In genomic region chr6:21856096-21856825, GRCh38 we compare ENCODE assay signal across 12 cellular contexts.
DNase-seq lines count a peak whose midpoint lies in the region; ATAC-seq and TF ChIP-seq lines count a peak whose summit lies in the region.
"Had no signal": no experiment of that assay in that cellular context is flagged by ENCODE, and none has a peak within 500 bp of the region (broad histone marks: within the 10 kb centered on the region; RNA-seq: fewer than 3 reads in every experiment).

No MANE protein-coding gene starts in this region.

- no peak overlapping the region for H3K27ac ChIP-seq in AG04450 (ENCODE audit: low read depth, low read length)
- H3K27ac ChIP-seq: testis had no signal

- peaks cover 12% of the 10 kb centered on the region for H3K27me3 Mint-ChIP-seq in T-helper 17 cell
- H3K27me3 Mint-ChIP-seq: activated T-helper 17 cell treated with anti-CD3 and anti-CD28 coated beads, Interleukin-2, amount 50 U/mL, for 72 hours had no signal

- DNase-seq in AG04450 (ENCODE audit: low read depth, low spot score), result peak; percentile 48
- DNase-seq in HS-5 (ENCODE audit: low read depth), result peak; percentile 78
- no peak for DNase-seq in T-helper 17 cell
- peak; percentile 43 for DNase-seq in glomerular visceral epithelial cell (ENCODE audit: extremely low spot score)
- DNase-seq in DMS153 treated with DMSO at 0.1 percent for 48 hours (lab: John Stamatoyannopoulos, UW; ENCODE audit: unreplicated experiment), result no peak
- no peak for DNase-seq in HUDEP-2 (lab: John Stamatoyannopoulos, UW; ENCODE audit: unreplicated experiment in 76 of 76)
- DNase-seq in activated CD4-positive, alpha-beta T cell treated with anti-CD3 and anti-CD28 coated beads for 48 hours, result no peak
- no peak for DNase-seq in DMS53 (lab: John Stamatoyannopoulos, UW)
- DNase-seq: endodermal cell, GOT3, testis had no signal

- H3K36me3 Mint-ChIP-seq in T-helper 17 cell (ENCODE audit: low read depth), result no peaks in the 10 kb centered on the region

- H3K4me1 Mint-ChIP-seq in T-helper 17 cell, result no peaks in the 10 kb centered on the region
- H3K4me1 Mint-ChIP-seq: activated T-helper 17 cell treated with anti-CD3 and anti-CD28 coated beads, Interleukin-2, amount 50 U/mL, for 72 hours had no signal

- H3K27ac Mint-ChIP-seq in T-helper 17 cell, result no peak overlapping the region
- H3K27ac Mint-ChIP-seq: activated T-helper 17 cell treated with anti-CD3 and anti-CD28 coated beads, Interleukin-2, amount 50 U/mL, for 72 hours; endodermal cell had no signal

- CTCF ChIA-PET in AG04450 (lab: Charles Lee), result interaction anchor here (0.7 kb wide), 1 partner anchor 730 kb away, joined by 3 read pairs; no protein-coding TSS in a partner anchor

- POLR2A ChIA-PET in AG04450 (lab: Yijun Ruan, JAX), result interaction anchor here (0.7 to 1.1 kb wide), 2 partner anchors 18 to 115 kb away, joined by 3 read pairs; no protein-coding TSS in a partner anchor

- no peak overlapping the region for H3K4me3 ChIP-seq in AG04450 (ENCODE audit: low read depth, low read length)
- H3K4me3 ChIP-seq: testis had no signal

- H3K4me3 Mint-ChIP-seq in T-helper 17 cell, result no peak overlapping the region
- H3K4me3 Mint-ChIP-seq: activated T-helper 17 cell treated with anti-CD3 and anti-CD28 coated beads, Interleukin-2, amount 50 U/mL, for 72 hours; endodermal cell had no signal

- no peak for TF ChIP-seq CTCF in AG04450 (IDR thresholded peaks at IDR 0.05; ENCODE audit: low read depth, low read length)

- H3K9me3 ChIP-seq in AG04450 (ENCODE audit: control insufficient read depth, insufficient read depth, low read length), result no peaks in the 10 kb centered on the region
- H3K9me3 ChIP-seq in T-helper 17 cell (ENCODE audit: control insufficient read depth, low read length, poor library complexity, severe bottlenecking), result no peaks in the 10 kb centered on the region
- H3K9me3 ChIP-seq: testis had no signal

- H3K27me3 ChIP-seq in AG04450 (ENCODE audit: control insufficient read depth, insufficient read depth, low read length), result no peaks in the 10 kb centered on the region
- H3K27me3 ChIP-seq: testis had no signal

- ATAC-seq in T-helper 17 cell, result peak; percentile 27
- ATAC-seq: activated T-helper 17 cell treated with anti-CD3 and anti-CD28 coated beads, Interleukin-2, amount 50 U/mL, for 72 hours had no signal

Comparison
In these comparisons a context has a peak if more than half of its experiments do, and no peak if none do; other contexts are left out.
1. DNase-seq: peak in AG04450 (single experiment), HS-5 (single experiment) and glomerular visceral epithelial cell (single experiment); none in T-helper 17 cell (0 of 3), DMS153 treated with DMSO at 0.1 percent for 48 hours (single experiment), HUDEP-2 (0 of 76), activated CD4-positive, alpha-beta T cell treated with anti-CD3 and anti-CD28 coated beads for 48 hours (single experiment) and DMS53 (single experiment).